ENCODE assay signal across 7 cellular contexts in the genomic region with DNA sequence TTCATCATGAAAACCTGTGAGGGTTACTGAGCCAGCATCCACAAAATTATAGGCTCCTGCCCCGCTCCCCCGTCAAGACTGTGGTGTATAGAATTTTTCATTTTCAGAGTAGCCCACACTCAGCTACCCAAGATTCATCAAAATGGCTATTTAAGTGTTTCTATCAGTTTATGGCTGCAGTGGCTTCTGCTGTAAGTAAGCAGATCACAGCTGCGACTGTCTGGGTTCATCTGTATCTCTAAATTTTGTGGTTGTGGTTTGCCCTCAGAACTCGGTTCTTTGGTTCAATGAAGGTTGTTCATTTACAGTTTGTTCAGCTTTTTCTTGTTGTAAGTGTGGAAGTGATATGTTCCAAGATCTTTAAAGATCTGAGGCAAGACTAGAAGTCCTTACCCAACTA.
"Had no signal": no experiment of that assay in that cellular context is flagged by ENCODE, and none has a peak within 500 bp of the region (broad histone marks: within the 10 kb centered on the region; RNA-seq: fewer than 3 reads in every experiment).

No MANE protein-coding gene starts in this region.

- ATAC-seq: GM12878 had no signal

- H3K4me3 ChIP-seq: GM12878 had no signal

- FAIRE-seq: G401.6, GM12878, GM12892, GM18507, GM19239 had no signal

- DNase-seq: GDM1, GF-D8 had no signal
